ENCODE assay signal across 1 cellular context in the genomic region with DNA sequence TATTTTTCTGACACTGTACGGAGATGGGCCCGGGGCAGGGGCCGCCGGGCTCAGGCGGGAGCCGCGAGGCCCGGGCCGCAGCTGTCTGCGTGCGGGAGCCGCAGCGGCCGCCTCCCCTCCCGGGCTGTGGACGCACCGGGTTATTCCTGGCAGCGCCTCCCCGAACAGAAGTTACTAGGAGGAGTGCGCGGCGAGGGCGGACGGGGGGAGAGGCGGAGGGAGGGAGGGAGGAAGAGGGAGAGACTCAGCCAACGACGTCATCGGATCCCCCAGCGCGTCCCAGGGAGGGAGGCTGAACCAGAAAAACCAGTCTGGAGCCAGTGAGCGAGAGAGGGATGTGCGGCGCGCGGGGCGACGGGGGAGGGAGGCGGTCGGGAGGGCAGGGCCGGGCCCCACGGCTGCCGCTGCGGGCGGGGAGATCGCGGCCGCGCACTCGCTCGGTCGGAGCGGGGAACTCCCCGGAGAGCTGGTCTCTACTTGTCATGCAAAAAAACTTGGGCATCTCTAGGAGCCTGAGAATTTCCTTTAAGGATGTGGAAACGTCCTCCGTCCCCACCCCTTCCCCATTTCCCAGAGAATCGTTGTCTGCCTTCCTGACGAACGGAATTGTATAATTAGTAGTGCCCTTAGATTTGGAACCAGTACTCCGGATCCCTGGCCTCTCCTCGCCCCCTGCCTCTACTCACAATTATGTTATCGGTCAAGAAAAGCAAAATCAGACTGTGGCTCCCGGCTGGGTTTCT.
TF ChIP-seq lines count a peak whose summit lies in the region.

No MANE protein-coding gene starts in this region.

TF ChIP-seq in H1, 55 proteins besides CTCF, POLR2A, EP300 and RAD21:
- TF ChIP-seq, protein P1, sequence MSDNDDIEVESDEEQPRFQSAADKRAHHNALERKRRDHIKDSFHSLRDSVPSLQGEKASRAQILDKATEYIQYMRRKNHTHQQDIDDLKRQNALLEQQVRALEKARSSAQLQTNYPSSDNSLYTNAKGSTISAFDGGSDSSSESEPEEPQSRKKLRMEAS (IDR thresholded peaks at IDR 0.05), result peak; percentile 51; the same call in 1 of the 2 replicates
- TF ChIP-seq KDM4A (IDR thresholded peaks at IDR 0.05; ENCODE audit: low read depth, low read length, severe bottlenecking) (peak; percentile 26), RFX5 (IDR thresholded peaks at IDR 0.05; ENCODE audit: borderline replicate concordance, low read depth, low read length) (no peak), TEAD4 (IDR thresholded peaks at IDR 0.05; ENCODE audit: low read depth, low read length) (0 out of 2 replicates have a peak, but pooled peaks have one; percentile 52), KDM5A (IDR thresholded peaks at IDR 0.05; ENCODE audit: low read length) (no peak), RBBP5 (IDR thresholded peaks at IDR 0.05; ENCODE audit: borderline replicate concordance, low read depth, low read length) (peak; percentile 65; the same call in 1 of the 2 replicates), HDAC6 (IDR thresholded peaks at IDR 0.05; ENCODE audit: low read depth, low read length) (no peak), EGR1 (IDR thresholded peaks at IDR 0.05; ENCODE audit: borderline replicate concordance, low read depth, low read length) (0 out of 2 replicates have a peak, but pooled peaks have one; percentile 43), SRF (IDR thresholded peaks at IDR 0.05; ENCODE audit: low read depth, low read length) (no peak), HDAC2 (IDR thresholded peaks at IDR 0.05; ENCODE audit: borderline replicate concordance in 1 of 2, low read depth in 2 of 2, low read length in 2 of 2) (peak in 1 of 2 experiments; percentile 27; a peak in 1 of 4 replicates), POLR2AphosphoS5 (IDR thresholded peaks at IDR 0.05; ENCODE audit: low read depth, low read length) (peak; percentile 72), YY1 (IDR thresholded peaks at IDR 0.05; ENCODE audit: low read depth, low read length) (peak; percentile 49; the same call in 1 of the 2 replicates), PHF8 (conservative IDR thresholded peaks at IDR 0.05; ENCODE audit: low read depth, low read length) (no peak; the same call in none of the 2 replicates), SIN3A (conservative IDR thresholded peaks at IDR 0.05 in 1 of 2, IDR thresholded peaks at IDR 0.05 in 1 of 2; ENCODE audit: low read depth in 1 of 2, low read length in 2 of 2) (peak in 1 of 2 experiments; percentile 74; a peak in 1 of 4 replicates), ATF2 (IDR thresholded peaks at IDR 0.05; ENCODE audit: low read length) (peak; percentile 93), CREB1 (IDR thresholded peaks at IDR 0.05) (peak; percentile 91), TAF1 (IDR thresholded peaks at IDR 0.05; ENCODE audit: low read depth, low read length) (peak; percentile 76), BACH1 (IDR thresholded peaks at IDR 0.05; ENCODE audit: low read length) (peak; percentile 42; the same call in 1 of the 2 replicates), SP1 (IDR thresholded peaks at IDR 0.05; ENCODE audit: low read depth, low read length) (peak; percentile 73), JUND (IDR thresholded peaks at IDR 0.05; ENCODE audit: low read length) (peak; percentile 60; the same call in 1 of the 2 replicates), ASH2L (IDR thresholded peaks at IDR 0.05; ENCODE audit: low read length) (peak; percentile 65)
